Comparison of ENCODE assay signal across 9 cellular contexts in genomic region chr1:10060311-10061100, GRCh38.
"Had no signal": no experiment of that assay in that cellular context is flagged by ENCODE, and none has a peak within 500 bp of the region (broad histone marks: within the 10 kb centered on the region; RNA-seq: fewer than 3 reads in every experiment).

No MANE protein-coding gene starts in this region.

- H3K9me3 ChIP-seq: HAP-1 had no signal

- H3K4me3 Mint-ChIP-seq: HFFc6, IgD-negative memory B cell had no signal

- H3K27me3 Mint-ChIP-seq: IgD-negative memory B cell had no signal

- H3K36me3 ChIP-seq: HAP-1 had no signal

- H3K27ac ChIP-seq: GM23248, HL-60 had no signal

- H3K4me3 ChIP-seq: GM23248, HAP-1 had no signal

- H2AFZ ChIP-seq: GM23248 had no signal

- ATAC-seq: HCT116, HepG2 had no signal

- H3K9ac ChIP-seq: GM23248 had no signal

- H3K27ac Mint-ChIP-seq: HFFc6, IgD-negative memory B cell had no signal

- DNase-seq: GM23248, GOT3, H7, HFFc6 had no signal

- H3K9me3 Mint-ChIP-seq: HFFc6, IgD-negative memory B cell had no signal

- FAIRE-seq: HepG2 had no signal
